ENCODE assay signal across 11 cellular contexts in the genomic region with DNA sequence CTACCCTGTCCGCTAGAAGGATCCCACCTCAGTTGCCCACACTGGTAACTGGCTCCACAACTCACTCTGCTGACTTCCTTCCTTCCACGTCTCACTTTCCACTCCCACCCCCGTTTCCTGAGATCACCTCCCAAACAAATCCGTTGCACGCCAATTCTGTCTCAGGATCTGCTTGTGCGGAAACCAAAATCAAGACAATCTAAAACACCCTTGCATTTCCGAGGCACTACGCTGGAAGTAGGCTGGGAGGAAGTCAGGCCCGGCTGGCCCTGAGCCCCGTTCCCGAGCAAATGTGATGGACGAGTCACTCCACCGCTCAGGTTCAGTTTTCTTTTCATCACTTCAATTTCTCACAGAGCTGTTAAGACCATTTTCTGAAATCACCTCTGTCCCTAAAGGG. TPM values are rescaled to one million over a fixed set of nuclear protein-coding genes. Genes with fewer than 3 reads are reported as not detected.
A peak's percentile ranks its signal among the peaks of the same experiment; 100 is the strongest.
DNase-seq lines count a peak whose midpoint lies in the region; ATAC-seq, FAIRE-seq and TF ChIP-seq lines count a peak whose summit lies in the region.
"Had no signal": no experiment of that assay in that cellular context is flagged by ENCODE, and none has a peak within 500 bp of the region (broad histone marks: within the 10 kb centered on the region; RNA-seq: fewer than 3 reads in every experiment).

No MANE protein-coding gene starts in this region.

- WGBS in body of pancreas, 2 donors, result 66 to 84% methylated on average over 13 of the region's 13 CpGs
- WGBS in spleen, 5 donors, result 28 to 53% (median 43%) methylated on average over 13 of the region's 13 CpGs

- peaks cover 46% of the 10 kb centered on the region for H3K4me1 Mint-ChIP-seq in activated T-helper 1 cell treated with anti-CD3 and anti-CD28 coated beads, Interleukin-12 subunit alpha, Interleukin-12 subunit beta, Interleukin-2, Interleukin-4 antibody, amounts not matched to agents 30 ng/mL and 10 ng/mL and 1 ng/mL, durations not matched to agents 14 hours and 24 hours and 36 hours (ENCODE audit: low read depth)

- H3K27me3 Mint-ChIP-seq in activated T-helper 1 cell treated with anti-CD3 and anti-CD28 coated beads, Interleukin-12 subunit alpha, Interleukin-12 subunit beta, Interleukin-2, Interleukin-4 antibody, amounts not matched to agents 30 ng/mL and 10 ng/mL and 1 ng/mL, durations not matched to agents 14 hours and 24 hours and 36 hours (ENCODE audit: insufficient read depth), result no peaks in the 10 kb centered on the region
- H3K27me3 Mint-ChIP-seq: naive thymus-derived CD8-positive, alpha-beta T cell had no signal

- no peaks in the 10 kb centered on the region for H3K9me3 ChIP-seq in body of pancreas
- no peaks in the 10 kb centered on the region for H3K9me3 ChIP-seq in kidney (ENCODE audit: control insufficient read depth in 1 of 2, low read length in 2 of 2)
- no peaks in the 10 kb centered on the region for H3K9me3 ChIP-seq in spleen
- H3K9me3 ChIP-seq in SJCRH30 (replicated peaks), result no peaks in the 10 kb centered on the region

- H3K27ac ChIP-seq in body of pancreas (peak overlapping the region in 3 of 4 donors; percentile 65 to 75 (median 70)), kidney (ENCODE audit: low read depth in 2 of 2, low read length in 2 of 2) (peak overlapping the region; percentile 24 to 32), spleen (peak overlapping the region in 7 of 8 donors; percentile 29 to 74 (median 62)), SJCRH30 (no peak overlapping the region)

- no peaks in the 10 kb centered on the region for H3K36me3 ChIP-seq in H7 (replicated peaks; ENCODE audit: control insufficient read depth, insufficient read depth, low read length)
- no peaks in the 10 kb centered on the region for H3K36me3 ChIP-seq in body of pancreas (replicated peaks in 1 of 2; ENCODE audit: insufficient read depth in 1 of 2, low read depth in 2 of 2)
- H3K36me3 ChIP-seq in kidney (ENCODE audit: control insufficient read depth in 1 of 2, insufficient read depth in 2 of 2, low read length in 2 of 2), result no peaks in the 10 kb centered on the region
- no peaks in the 10 kb centered on the region for H3K36me3 ChIP-seq in spleen
- H3K36me3 ChIP-seq in SJCRH30, result no peaks in the 10 kb centered on the region

- H3K27me3 ChIP-seq in H7 (ENCODE audit: control insufficient read depth, insufficient read depth, low read length) (no peaks in the 10 kb centered on the region), body of pancreas (no peaks in the 10 kb centered on the region), spleen (replicated peaks in 1 of 7) (no peaks in the 10 kb centered on the region), SJCRH30 (no peaks in the 10 kb centered on the region)

- H3K4me3 ChIP-seq in H7 (ENCODE audit: insufficient read depth, low read depth, low read length), result no peak overlapping the region
- no peak overlapping the region for H3K4me3 ChIP-seq in body of pancreas
- no peak overlapping the region for H3K4me3 ChIP-seq in kidney (ENCODE audit: low read length in 2 of 2)
- no peak overlapping the region for H3K4me3 ChIP-seq in spleen
- no peak overlapping the region for H3K4me3 ChIP-seq in SJCRH30

- TF ChIP-seq CTCF in body of pancreas (IDR thresholded peaks at IDR 0.05) (no peak), kidney (IDR thresholded peaks at IDR 0.05; ENCODE audit: borderline replicate concordance, extremely low read depth, insufficient read depth) (no peak), spleen (IDR thresholded peaks at IDR 0.05 in 8 of 11, conservative IDR thresholded peaks at IDR 0.05 in 3 of 11) (no peak)

- no peak overlapping the region for H3K27ac Mint-ChIP-seq in activated T-helper 1 cell treated with anti-CD3 and anti-CD28 coated beads, Interleukin-12 subunit alpha, Interleukin-12 subunit beta, Interleukin-2, Interleukin-4 antibody, amounts not matched to agents 30 ng/mL and 10 ng/mL and 1 ng/mL, durations not matched to agents 14 hours and 24 hours and 36 hours
- H3K27ac Mint-ChIP-seq: H9 had no signal

- H3K9ac ChIP-seq in kidney (ENCODE audit: low read length in 2 of 2), result no peak overlapping the region

- DNase-seq in H7 (peak; percentile 11), body of pancreas (no peak), kidney (no peak), spleen (no peak), SJCRH30 (no peak), NCI-H524 treated with DMSO at 0.1 percent for 48 hours (lab: John Stamatoyannopoulos, UW) (no peak)
- DNase-seq in activated T-helper 1 cell treated with anti-CD3 and anti-CD28 coated beads, Interleukin-12 subunit alpha, Interleukin-12 subunit beta, Interleukin-2, Interleukin-4 antibody, amounts not matched to agents 30 ng/mL and 10 ng/mL and 1 ng/mL, durations not matched to agents 14 hours and 24 hours and 36 hours (ENCODE audit: low spot score), result no peak
- DNase-seq: H9; naive thymus-derived CD8-positive, alpha-beta T cell; NCI-H2171 treated with DMSO at 0.1 percent for 48 hours had no signal

- TF ChIP-seq POLR2A in body of pancreas (IDR thresholded peaks at IDR 0.05) (no peak), spleen (IDR thresholded peaks at IDR 0.05) (no peak)

- FAIRE-seq in kidney (lab: Jason Lieb, UNC), result no peak

- H3K4me3 Mint-ChIP-seq in activated T-helper 1 cell treated with anti-CD3 and anti-CD28 coated beads, Interleukin-12 subunit alpha, Interleukin-12 subunit beta, Interleukin-2, Interleukin-4 antibody, amounts not matched to agents 30 ng/mL and 10 ng/mL and 1 ng/mL, durations not matched to agents 14 hours and 24 hours and 36 hours, result no peak overlapping the region
- H3K4me3 Mint-ChIP-seq: H9 had no signal

- no peaks in the 10 kb centered on the region for H3K36me3 Mint-ChIP-seq in activated T-helper 1 cell treated with anti-CD3 and anti-CD28 coated beads, Interleukin-12 subunit alpha, Interleukin-12 subunit beta, Interleukin-2, Interleukin-4 antibody, amounts not matched to agents 30 ng/mL and 10 ng/mL and 1 ng/mL, durations not matched to agents 14 hours and 24 hours and 36 hours (ENCODE audit: low read depth)

- ATAC-seq in body of pancreas (no peak), HG02852 (IDR thresholded peaks at IDR 0.05; ENCODE audit: unreplicated experiment) (no peak)
- ATAC-seq: naive thymus-derived CD8-positive, alpha-beta T cell had no signal

- no peaks in the 10 kb centered on the region for H3K9me3 Mint-ChIP-seq in activated T-helper 1 cell treated with anti-CD3 and anti-CD28 coated beads, Interleukin-12 subunit alpha, Interleukin-12 subunit beta, Interleukin-2, Interleukin-4 antibody, amounts not matched to agents 30 ng/mL and 10 ng/mL and 1 ng/mL, durations not matched to agents 14 hours and 24 hours and 36 hours
- H3K9me3 Mint-ChIP-seq: H9 had no signal

- H3K4me1 ChIP-seq in body of pancreas (peaks cover 22% of the 10 kb centered on the region), kidney (ENCODE audit: control insufficient read depth in 1 of 2, insufficient read depth in 1 of 2, low read depth in 1 of 2, low read length in 2 of 2) (peaks cover 0 to 2% of the 10 kb centered on the region in 2 donors), spleen (peaks cover 3 to 46% (median 27%) of the 10 kb centered on the region in 6 donors), SJCRH30 (peaks cover 25% of the 10 kb centered on the region)

- intact Hi-C loops in body of pancreas (cut with DNase I), result loop anchor here (10.0 kb wide), 1 partner anchor 308 kb away; no protein-coding TSS in a partner anchor
- intact Hi-C loops in kidney (cut with DNase I), result no loop called here
- intact Hi-C loops in spleen (cut with DNase I; ENCODE audit: low total_unique reads), result no loop called here
- intact Hi-C loops in activated T-helper 1 cell treated with anti-CD3 and anti-CD28 coated beads, Interleukin-12 subunit alpha, Interleukin-12 subunit beta, Interleukin-2, Interleukin-4 antibody, amounts not matched to agents 30 ng/mL and 10 ng/mL and 1 ng/mL, durations not matched to agents 14 hours and 24 hours and 36 hours (cut with micrococcal nuclease), result no loop called here

RNA-seq across cellular contexts. Expression of gene ABCB9, which starts 23.1 kb away (rescaled TPM):
- 1.7 and 3.0 TPM in 2 replicates for total RNA-seq in H7 (2014; rRNA removed; shearing (Covaris generic))
- total RNA-seq in body of pancreas (1 to 10 TPM; 5.2 to 7.9 TPM), kidney (7.6 TPM), spleen (1 to 10 TPM; 4.1 to 6.2 (median 5.5) TPM)
- polyA plus RNA-seq in kidney (ENCODE audit: insufficient read depth, low read depth, low replicate concordance) (4.6 TPM), spleen (1 to 10 TPM; 1.5 to 2.8 (median 1.7) TPM)
- total RNA-seq in activated T-helper 1 cell treated with anti-CD3 and anti-CD28 coated beads, Interleukin-12 subunit alpha, Interleukin-12 subunit beta, Interleukin-2, Interleukin-4 antibody, amounts not matched to agents 30 ng/mL and 10 ng/mL and 1 ng/mL, durations not matched to agents 14 hours and 24 hours and 36 hours, result 3.8 and 4.4 TPM in 2 replicates
- total RNA-seq in SJCRH30 (2014; rRNA removed; shearing (Covaris generic)), result 5.9 and 7.1 TPM in 2 replicates

RNA-seq across cellular contexts. Expression of gene OGFOD2, which starts 31.8 kb away (rescaled TPM):
- 17.8 and 23.4 TPM in 2 replicates for total RNA-seq in H7 (2014; rRNA removed; shearing (Covaris generic))
- total RNA-seq in body of pancreas (10 to 100 TPM in 1 of 2 donors, 1 to 10 TPM in 1; 8.6 to 25.4 TPM), kidney (22.9 TPM), spleen (10 to 100 TPM in 6 of 7 donors, 1 to 10 TPM in 1; 9.5 to 24.7 (median 20.4) TPM)
- polyA plus RNA-seq in kidney (ENCODE audit: insufficient read depth, low read depth, low replicate concordance) (27.5 TPM), spleen (10 to 100 TPM; 18.5 to 32.3 (median 28.1) TPM)
- total RNA-seq in activated T-helper 1 cell treated with anti-CD3 and anti-CD28 coated beads, Interleukin-12 subunit alpha, Interleukin-12 subunit beta, Interleukin-2, Interleukin-4 antibody, amounts not matched to agents 30 ng/mL and 10 ng/mL and 1 ng/mL, durations not matched to agents 14 hours and 24 hours and 36 hours, result 18.0 and 22.1 TPM in 2 replicates
- total RNA-seq in SJCRH30 (2014; rRNA removed; shearing (Covaris generic)), result 5.9 and 6.7 TPM in 2 replicates

RNA-seq across cellular contexts. Expression of gene ARL6IP4, which starts 37.3 kb away (rescaled TPM):
- total RNA-seq in H7 (2014; rRNA removed; shearing (Covaris generic)), result 203 and 220 TPM in 2 replicates
- total RNA-seq in body of pancreas, result 100 to 1,000 TPM; 215 to 237 TPM
- total RNA-seq in kidney, result 168 TPM
- 362 TPM for polyA plus RNA-seq in kidney (ENCODE audit: insufficient read depth, low read depth, low replicate concordance)
- total RNA-seq in spleen, result 100 to 1,000 TPM; 150 to 202 (median 181) TPM
- polyA plus RNA-seq in spleen, result 100 to 1,000 TPM; 308 to 419 (median 377) TPM
- total RNA-seq in activated T-helper 1 cell treated with anti-CD3 and anti-CD28 coated beads, Interleukin-12 subunit alpha, Interleukin-12 subunit beta, Interleukin-2, Interleukin-4 antibody, amounts not matched to agents 30 ng/mL and 10 ng/mL and 1 ng/mL, durations not matched to agents 14 hours and 24 hours and 36 hours, result 154 and 155 TPM in 2 replicates
- 135 and 144 TPM in 2 replicates for total RNA-seq in SJCRH30 (2014; rRNA removed; shearing (Covaris generic))

RNA-seq across cellular contexts. Expression of gene VPS37B, which starts 47.3 kb away (rescaled TPM):
- total RNA-seq in H7 (2014; rRNA removed; shearing (Covaris generic)), result 14.7 and 20.9 TPM in 2 replicates
- total RNA-seq in body of pancreas (10 to 100 TPM; 18.7 to 46.8 TPM), kidney (47.8 TPM), spleen (10 to 100 TPM; 43.4 to 67.5 (median 54.2) TPM)
- polyA plus RNA-seq in kidney (ENCODE audit: insufficient read depth, low read depth, low replicate concordance) (21.4 TPM), spleen (10 to 100 TPM; 24.8 to 42.7 (median 29.6) TPM)
- total RNA-seq in activated T-helper 1 cell treated with anti-CD3 and anti-CD28 coated beads, Interleukin-12 subunit alpha, Interleukin-12 subunit beta, Interleukin-2, Interleukin-4 antibody, amounts not matched to agents 30 ng/mL and 10 ng/mL and 1 ng/mL, durations not matched to agents 14 hours and 24 hours and 36 hours, result 12.7 and 14.3 TPM in 2 replicates
- 33.2 and 34.2 TPM in 2 replicates for total RNA-seq in SJCRH30 (2014; rRNA removed; shearing (Covaris generic))
